8 cellular contexts compared by ENCODE assay signal in genomic region chr1:110053557-110054428, GRCh38. TPM values are rescaled to one million over a fixed set of nuclear protein-coding genes. Genes with fewer than 3 reads are reported as not detected.
DNase-seq lines count a peak whose midpoint lies in the region; ATAC-seq, FAIRE-seq and TF ChIP-seq lines count a peak whose summit lies in the region.

No MANE protein-coding gene starts in this region.

- H3K4me2 ChIP-seq in PC-3 (ENCODE audit: low read length) (no peak overlapping the region), osteoblast (ENCODE audit: insufficient read depth, low read length) (no peak overlapping the region)

- H2AFZ ChIP-seq in PC-3 (ENCODE audit: low read length) (no peak overlapping the region), osteoblast (ENCODE audit: low read length) (no peak overlapping the region)

- no peaks in the 10 kb centered on the region for H4K20me1 ChIP-seq in PC-3 (ENCODE audit: low read length)
- peaks cover 23% of the 10 kb centered on the region for H4K20me1 ChIP-seq in osteoblast (ENCODE audit: insufficient read depth, low read length)

- H3K4me3 ChIP-seq in AG10803 (ENCODE audit: low read length): no peak overlapping the region
- H3K4me3 ChIP-seq in PC-3 (ENCODE audit: low read length): no peak overlapping the region
- no peak overlapping the region for H3K4me3 ChIP-seq in fibroblast of pulmonary artery (replicated peaks; ENCODE audit: low read depth, low read length)
- H3K4me3 ChIP-seq in osteoblast (ENCODE audit: insufficient read depth, low read length): no peak overlapping the region

- TF ChIP-seq CTCF in AG10803 (conservative IDR thresholded peaks at IDR 0.05; ENCODE audit: low read length): peak; percentile 96
- peak; percentile 94 for TF ChIP-seq CTCF in PC-3 (conservative IDR thresholded peaks at IDR 0.05; ENCODE audit: low read depth, low read length)
- peak; percentile 99 for TF ChIP-seq CTCF in fibroblast of pulmonary artery (IDR thresholded peaks at IDR 0.05; ENCODE audit: low read length, missing control alignments)
- TF ChIP-seq CTCF in osteoblast (IDR thresholded peaks at IDR 0.05; ENCODE audit: extremely low read depth, low read depth, low read length): peak; percentile 96

- peak; percentile 42 for FAIRE-seq in urothelium cell line (lab: Jason Lieb, UNC)

- no peaks in the 10 kb centered on the region for H3K4me1 ChIP-seq in PC-3 (ENCODE audit: insufficient read depth, low read length)
- peaks cover 64% of the 10 kb centered on the region for H3K4me1 ChIP-seq in osteoblast (ENCODE audit: insufficient read depth, low read length)

- CTCF ChIA-PET in PC-3 (lab: Charles Lee): no interaction called here

- H3F3A ChIP-seq in PC-3 (ENCODE audit: low read length, unreplicated experiment): no peaks in the 10 kb centered on the region

- H3K36me3 ChIP-seq in PC-3 (ENCODE audit: low read depth, low read length): peaks cover 65% of the 10 kb centered on the region
- H3K36me3 ChIP-seq in osteoblast (ENCODE audit: insufficient read depth, low read length): peaks cover 80% of the 10 kb centered on the region

- intact Hi-C loops in PC-3 (cut with micrococcal nuclease): loop anchor here (1.0 kb wide), 1 partner anchor 53 kb away; no protein-coding TSS in a partner anchor

- H3K9me3 ChIP-seq in PC-3 (ENCODE audit: low read length) (no peaks in the 10 kb centered on the region), osteoblast (ENCODE audit: low read depth, low read length) (no peaks in the 10 kb centered on the region)

- no peak overlapping the region for H3K9ac ChIP-seq in PC-3 (ENCODE audit: low read length)

- POLR2A ChIA-PET in PC-3 (lab: Charles Lee; ENCODE audit: unreplicated experiment): no interaction called here

- no peaks in the 10 kb centered on the region for H3K9me2 ChIP-seq in PC-3 (replicated peaks; ENCODE audit: low read length)

- ATAC-seq in PC-3: peak; percentile 78
- ATAC-seq in HG03139 (IDR thresholded peaks at IDR 0.05; ENCODE audit: unreplicated experiment): no peak

- DNase-seq in AG10803 (ENCODE audit: low read depth): peak; percentile 38
- peak; percentile 74 for DNase-seq in GM19240 (ENCODE audit: insufficient read length, low spot score)
- peak; percentile 62 for DNase-seq in PC-3
- peak; percentile 84 to 86 for DNase-seq in activated T-cell treated with anti-CD3 and anti-CD28 coated beads, Interleukin-2, amount 50 U/mL, for 48 hours
- DNase-seq in fibroblast of pulmonary artery (ENCODE audit: low read depth): peak; percentile 55
- DNase-seq in osteoblast (ENCODE audit: insufficient read length, low spot score, missing footprints): peak; percentile 85
- DNase-seq in urothelium cell line (ENCODE audit: low spot score): peak; percentile 80

- H3K79me2 ChIP-seq in PC-3 (ENCODE audit: low read length): no peaks in the 10 kb centered on the region
- no peaks in the 10 kb centered on the region for H3K79me2 ChIP-seq in osteoblast (ENCODE audit: insufficient read depth, low read length)

- H3K27ac ChIP-seq in PC-3 (ENCODE audit: low read length) (no peak overlapping the region), osteoblast (ENCODE audit: low read depth, low read length) (no peak overlapping the region)

- BruUV-seq in PC-3 (replicated peaks; lab: Mats Ljungman, UMichigan): TSS peak; percentile 18

- H3K27me3 ChIP-seq in PC-3 (ENCODE audit: low read length): no peaks in the 10 kb centered on the region
- no peaks in the 10 kb centered on the region for H3K27me3 ChIP-seq in osteoblast (ENCODE audit: insufficient read depth, low read length)

RNA-seq across cellular contexts. Expression of gene ALX3, which starts 16.7 kb away (rescaled TPM):
- total RNA-seq in PC-3 (2014; rRNA removed) (not detected in 2 replicates), osteoblast (not detected in 2 replicates)

RNA-seq across cellular contexts. Expression of gene STRIP1, which starts 19.4 kb away (rescaled TPM):
- total RNA-seq in PC-3 (2014; rRNA removed): 41.4 and 44.3 TPM in 2 replicates
- total RNA-seq in osteoblast: 51.0 and 51.4 TPM in 2 replicates

RNA-seq across cellular contexts. Expression of gene UBL4B, which starts 58.5 kb away (rescaled TPM):
- total RNA-seq in PC-3 (2014; rRNA removed): 0.07 TPM in 1 of 2 replicates, not detected in the other
- 1.1 and 1.8 TPM in 2 replicates for total RNA-seq in osteoblast
